In the genomic region with DNA sequence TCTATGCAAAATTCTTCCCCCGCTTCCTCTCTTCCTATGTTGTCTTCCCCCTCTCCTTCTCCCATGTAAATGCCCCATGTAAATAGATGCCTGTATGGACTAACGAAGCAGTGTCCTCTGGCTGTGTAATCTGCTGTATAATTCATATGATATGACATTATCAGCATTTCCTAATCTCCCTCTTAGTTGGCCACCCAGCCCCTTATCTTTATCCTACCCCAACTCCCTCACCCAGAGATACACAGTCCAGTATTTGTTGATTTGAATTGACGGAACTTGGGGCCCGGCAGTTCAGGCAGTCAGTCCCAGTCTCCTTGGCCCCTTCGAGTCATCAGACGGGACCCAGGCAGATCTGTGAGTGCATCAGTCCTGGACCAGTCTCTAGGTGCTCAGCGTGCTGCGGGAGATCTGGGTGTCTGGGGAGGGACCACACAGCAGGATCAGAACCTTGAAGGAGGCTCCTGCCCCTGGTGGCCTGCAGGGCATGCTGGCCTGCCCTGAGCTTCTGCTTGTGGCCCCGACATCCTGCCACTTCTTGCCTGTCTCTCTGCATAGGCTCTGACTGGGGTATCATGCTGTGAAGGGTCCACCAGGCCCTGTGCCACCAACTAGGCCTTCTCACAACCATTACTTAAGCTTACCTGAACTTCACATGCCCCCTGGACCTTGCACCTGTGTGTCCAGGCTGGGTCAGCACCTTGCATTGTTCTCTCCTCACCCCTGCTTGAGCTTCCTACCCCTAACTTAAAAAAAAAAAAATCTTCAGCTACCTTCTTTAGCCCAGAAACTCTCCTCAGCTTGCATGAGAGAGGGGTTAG, we compare ENCODE assay signal across 13 cellular contexts.
A peak's percentile ranks its signal among the peaks of the same experiment; 100 is the strongest.
DNase-seq lines count a peak whose midpoint lies in the region; ATAC-seq and TF ChIP-seq lines count a peak whose summit lies in the region.
"Had no signal": no experiment of that assay in that cellular context is flagged by ENCODE, and none has a peak within 500 bp of the region (broad histone marks: within the 10 kb centered on the region; RNA-seq: fewer than 3 reads in every experiment).

No MANE protein-coding gene starts in this region.

- no peak for TF ChIP-seq POLR2A in esophagus squamous epithelium (IDR thresholded peaks at IDR 0.05)

- DNase-seq in esophagus squamous epithelium (lab: John Stamatoyannopoulos, UW) (no peak), NOMO-1 (lab: John Stamatoyannopoulos, UW; ENCODE audit: unreplicated experiment in 2 of 2) (no peak), MG63 (no peak)
- no peak for DNase-seq in stimulated activated effector memory CD8-positive, alpha-beta T cell treated with anti-CD3 and anti-CD28 coated beads, Interleukin-12 subunit alpha, Interleukin-12 subunit beta, amount 100 ng/mL, for 72 hours (ENCODE audit: low spot score in 2 of 2)
- DNase-seq: activated CD8-positive, alpha-beta memory T cell treated with anti-CD3 and anti-CD28 coated beads, Interleukin-2, amount 10 ng/mL, durations not matched to agents 7 days and 5 days; activated naive CD8-positive, alpha-beta T cell treated with anti-CD3 and anti-CD28 coated beads, Interleukin-2, amount 10 ng/mL, durations not matched to agents 7 days and 5 days; GOT3; NCI-H1105 had no signal

- peaks cover 19% of the 10 kb centered on the region for H3K27me3 ChIP-seq in OCI-LY3 (ENCODE audit: low read depth, low read length)
- H3K27me3 ChIP-seq in esophagus squamous epithelium, result no peaks in the 10 kb centered on the region
- no peaks in the 10 kb centered on the region; the same call in 1 of the 2 replicates for H3K27me3 ChIP-seq in MG63
- H3K27me3 ChIP-seq: BLaER1 treated with 17β-estradiol and CSF1 and Interleukin-3, amounts not matched to agents 10 nM and 100 nM had no signal

- H2AFZ ChIP-seq in OCI-LY3 (ENCODE audit: low read depth, low read length), result peak overlapping the region; percentile 75; the same call in 1 of the 2 replicates

- H3K4me3 ChIP-seq in OCI-LY3 (ENCODE audit: low read length) (no peak overlapping the region), esophagus squamous epithelium (no peak overlapping the region), MG63 (no peak overlapping the region)
- H3K4me3 ChIP-seq: BLaER1 treated with 17β-estradiol and CSF1 and Interleukin-3, amounts not matched to agents 10 nM and 100 nM had no signal

- no peak overlapping the region for H3K4me3 Mint-ChIP-seq in stimulated activated effector memory CD8-positive, alpha-beta T cell treated with anti-CD3 and anti-CD28 coated beads, Interleukin-12 subunit alpha, Interleukin-12 subunit beta, amount 100 ng/mL, for 72 hours
- H3K4me3 Mint-ChIP-seq: activated CD8-positive, alpha-beta memory T cell treated with anti-CD3 and anti-CD28 coated beads, Interleukin-2, amount 10 ng/mL, durations not matched to agents 7 days and 5 days; activated naive CD8-positive, alpha-beta T cell treated with anti-CD3 and anti-CD28 coated beads, Interleukin-2, amount 10 ng/mL, durations not matched to agents 7 days and 5 days had no signal

- peaks cover 14% of the 10 kb centered on the region for H3K4me1 Mint-ChIP-seq in stimulated activated effector memory CD8-positive, alpha-beta T cell treated with anti-CD3 and anti-CD28 coated beads, Interleukin-12 subunit alpha, Interleukin-12 subunit beta, amount 100 ng/mL, for 72 hours

- H3K4me1 ChIP-seq in OCI-LY3 (ENCODE audit: low read length) (0 out of 2 replicates have a peak, but pooled peaks cover 4% of the 10 kb centered on the region), esophagus squamous epithelium (peaks cover 0 to 70% (median 3%) of the 10 kb centered on the region in 3 donors)

- H3K27ac Mint-ChIP-seq in stimulated activated effector memory CD8-positive, alpha-beta T cell treated with anti-CD3 and anti-CD28 coated beads, Interleukin-12 subunit alpha, Interleukin-12 subunit beta, amount 100 ng/mL, for 72 hours, result peak overlapping the region; percentile 52
- H3K27ac Mint-ChIP-seq: activated CD8-positive, alpha-beta memory T cell treated with anti-CD3 and anti-CD28 coated beads, Interleukin-2, amount 10 ng/mL, durations not matched to agents 7 days and 5 days; activated naive CD8-positive, alpha-beta T cell treated with anti-CD3 and anti-CD28 coated beads, Interleukin-2, amount 10 ng/mL, durations not matched to agents 7 days and 5 days had no signal

- intact Hi-C loops in esophagus squamous epithelium (cut with DNase I), result no loop called here

- H3K36me3 ChIP-seq in OCI-LY3 (replicated peaks; ENCODE audit: low read depth, low read length) (no peaks in the 10 kb centered on the region), esophagus squamous epithelium (no peaks in the 10 kb centered on the region), MG63 (no peaks in the 10 kb centered on the region)
- H3K36me3 ChIP-seq: BLaER1 treated with 17β-estradiol and CSF1 and Interleukin-3, amounts not matched to agents 10 nM and 100 nM had no signal

- H3K79me2 ChIP-seq in OCI-LY3 (ENCODE audit: low read length), result no peaks in the 10 kb centered on the region

- ATAC-seq in GM21723 (IDR thresholded peaks at IDR 0.05; ENCODE audit: unreplicated experiment), result peak; percentile 10
- no peak for ATAC-seq in stimulated activated effector memory CD8-positive, alpha-beta T cell treated with anti-CD3 and anti-CD28 coated beads, Interleukin-12 subunit alpha, Interleukin-12 subunit beta, amount 100 ng/mL, for 72 hours
- ATAC-seq in GM21619 (IDR thresholded peaks at IDR 0.05; ENCODE audit: unreplicated experiment), result no peak
- no peak for ATAC-seq in GM21390 (IDR thresholded peaks at IDR 0.05; ENCODE audit: unreplicated experiment)

- H3K4me2 ChIP-seq in OCI-LY3 (ENCODE audit: low read length), result no peak overlapping the region
- H3K4me2 ChIP-seq: BLaER1 treated with 17β-estradiol and CSF1 and Interleukin-3, amounts not matched to agents 10 nM and 100 nM had no signal

- no peaks in the 10 kb centered on the region for H3K36me3 Mint-ChIP-seq in stimulated activated effector memory CD8-positive, alpha-beta T cell treated with anti-CD3 and anti-CD28 coated beads, Interleukin-12 subunit alpha, Interleukin-12 subunit beta, amount 100 ng/mL, for 72 hours
- H3K36me3 Mint-ChIP-seq: activated CD8-positive, alpha-beta memory T cell treated with anti-CD3 and anti-CD28 coated beads, Interleukin-2, amount 10 ng/mL, durations not matched to agents 7 days and 5 days; activated naive CD8-positive, alpha-beta T cell treated with anti-CD3 and anti-CD28 coated beads, Interleukin-2, amount 10 ng/mL, durations not matched to agents 7 days and 5 days had no signal

- H3K27ac ChIP-seq in OCI-LY3 (ENCODE audit: low read length) (no peak overlapping the region), esophagus squamous epithelium (peak overlapping the region; percentile 13 to 85 (median 80))
- H3K27ac ChIP-seq: BLaER1 treated with 17β-estradiol and CSF1 and Interleukin-3, amounts not matched to agents 10 nM and 100 nM had no signal

- TF ChIP-seq CTCF in OCI-LY3 (IDR thresholded peaks at IDR 0.05; ENCODE audit: low read depth, low read length) (no peak), esophagus squamous epithelium (IDR thresholded peaks at IDR 0.05) (no peak)

- H4K20me1 ChIP-seq in OCI-LY3 (ENCODE audit: insufficient read depth, low read length), result no peaks in the 10 kb centered on the region
- H4K20me1 ChIP-seq: BLaER1 treated with 17β-estradiol and CSF1 and Interleukin-3, amounts not matched to agents 10 nM and 100 nM had no signal

- H3K9me3 ChIP-seq in OCI-LY3 (ENCODE audit: insufficient read depth, low read length) (no peaks in the 10 kb centered on the region), esophagus squamous epithelium (no peaks in the 10 kb centered on the region), MG63 (no peaks in the 10 kb centered on the region)
- H3K9me3 ChIP-seq: BLaER1 treated with 17β-estradiol and CSF1 and Interleukin-3, amounts not matched to agents 10 nM and 100 nM had no signal

- no peak overlapping the region for H3K9ac ChIP-seq in OCI-LY3 (ENCODE audit: low read length)

- 83 to 89% methylated on average over 7 to 9 of the region's 9 CpGs for WGBS in esophagus squamous epithelium, 2 donors

- H3K9me3 Mint-ChIP-seq in stimulated activated effector memory CD8-positive, alpha-beta T cell treated with anti-CD3 and anti-CD28 coated beads, Interleukin-12 subunit alpha, Interleukin-12 subunit beta, amount 100 ng/mL, for 72 hours, result no peaks in the 10 kb centered on the region
- H3K9me3 Mint-ChIP-seq: activated naive CD8-positive, alpha-beta T cell treated with anti-CD3 and anti-CD28 coated beads, Interleukin-2, amount 10 ng/mL, durations not matched to agents 7 days and 5 days had no signal
